In the genomic region with DNA sequence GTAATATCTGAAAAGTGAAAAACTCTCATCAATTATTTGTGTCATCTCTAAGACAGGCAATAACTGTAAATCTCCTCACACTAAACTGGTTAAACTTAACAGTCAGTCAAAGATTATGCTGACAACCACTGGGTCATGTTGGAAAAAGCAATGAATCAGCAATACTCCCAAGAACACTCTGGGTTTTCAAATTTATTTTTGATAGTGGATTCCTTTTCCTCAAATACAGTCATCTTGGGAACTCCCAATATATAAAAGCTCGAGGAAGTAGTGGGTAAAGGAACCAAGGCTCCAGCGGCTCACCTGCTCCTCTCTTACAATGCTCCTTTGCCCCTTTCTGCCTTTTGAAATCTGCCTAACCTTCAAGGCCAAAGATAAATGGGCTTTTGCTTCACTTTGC, we compare ENCODE assay signal across 1 cellular context.
TF ChIP-seq lines count a peak whose summit lies in the region.

No MANE protein-coding gene starts in this region.

TF ChIP-seq in SK-N-SH, 30 proteins besides CTCF, POLR2A, EP300 and RAD21 (continued from another document):
- TF ChIP-seq REST (IDR thresholded peaks at IDR 0.05; ENCODE audit: low read depth, low read length) (no peak), FOSL2 (IDR thresholded peaks at IDR 0.05; ENCODE audit: borderline replicate concordance, low read depth) (no peak)
